19 cellular contexts compared by ENCODE assay signal in the genomic region with DNA sequence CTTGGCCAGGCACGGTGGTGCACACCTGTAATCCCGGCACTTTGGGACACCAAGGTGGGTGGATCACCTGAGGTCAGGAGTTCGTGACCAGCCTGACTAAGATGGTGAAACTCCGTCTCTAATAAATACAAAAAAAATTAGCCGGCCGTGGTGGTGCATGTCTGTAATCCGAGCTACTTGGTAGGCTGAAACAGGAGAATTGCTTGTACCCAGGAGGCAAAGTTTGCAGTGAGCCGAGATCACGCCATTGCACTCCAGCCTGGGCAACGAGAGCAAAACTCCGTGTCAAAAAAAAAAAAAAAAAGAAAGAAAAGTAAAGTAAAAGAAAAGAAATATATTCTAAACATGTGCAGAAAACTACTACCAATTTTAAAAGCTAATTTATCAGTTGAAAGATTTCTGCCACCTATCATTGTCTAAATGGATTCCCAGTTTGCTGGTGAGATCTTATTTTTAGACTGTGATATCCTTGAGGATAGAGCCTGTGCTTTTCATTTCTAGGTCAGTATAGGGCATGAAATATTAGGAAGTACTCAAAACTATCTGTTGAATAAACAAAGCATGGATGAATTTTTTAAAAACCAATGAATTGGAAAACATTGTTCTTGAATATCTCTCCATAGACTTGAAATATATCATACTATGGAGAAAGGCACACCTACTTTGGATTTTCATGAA.
"Had no signal": no experiment of that assay in that cellular context is flagged by ENCODE, and none has a peak within 500 bp of the region (broad histone marks: within the 10 kb centered on the region; RNA-seq: fewer than 3 reads in every experiment).

No MANE protein-coding gene starts in this region.

- H3K36me3 ChIP-seq: SJSA1 had no signal

- H3K9me3 ChIP-seq: SJSA1 had no signal

- H3K27me3 ChIP-seq: SJSA1 had no signal

- H3K4me3 ChIP-seq: SJSA1, SK-N-MC had no signal

- H3K27ac ChIP-seq: SJSA1, SK-N-MC had no signal

- DNase-seq: KBM-7, MV-4-11, NCI-H1048, NCI-H1105, NCI-H1417, NCI-H1436 treated with DMSO at 0.1 percent for 48 hours, NCI-H1694, NCI-H187 treated with DMSO at 0.1 percent for 48 hours, NCI-H2029 treated with DMSO at 0.1 percent for 48 hours, NCI-H226, NCI-H446, NCI-H510A, NCI-H524 treated with DMSO at 0.1 percent for 48 hours, NCI-H69, NCI-H774, RPMI8226, SIG-M5 had no signal
